8 cellular contexts compared by ENCODE assay signal in the genomic region with DNA sequence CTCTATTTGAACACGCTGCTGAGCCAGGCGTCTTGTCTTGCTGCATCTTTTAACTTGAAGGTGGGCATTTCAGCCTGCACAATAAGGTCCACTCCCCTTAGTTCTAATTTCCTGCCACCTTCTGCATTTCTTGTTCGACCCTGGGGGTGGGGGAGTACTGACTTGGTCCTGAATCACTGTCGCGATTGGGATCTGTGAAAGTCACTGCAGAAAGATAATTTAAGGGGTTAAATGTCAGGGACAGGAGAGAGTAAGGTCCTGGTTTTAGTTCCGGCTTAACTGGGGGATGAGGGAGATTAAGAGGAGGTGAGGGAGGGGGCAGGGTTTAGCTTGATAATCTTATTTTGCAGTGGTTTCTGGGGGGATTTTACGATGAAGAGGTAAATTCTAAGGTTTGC.
DNase-seq lines count a peak whose midpoint lies in the region; ATAC-seq and TF ChIP-seq lines count a peak whose summit lies in the region.

No MANE protein-coding gene starts in this region.

- no peaks in the 10 kb centered on the region for H3K27me3 ChIP-seq in A673 (replicated peaks; ENCODE audit: insufficient read depth, low read depth, low read length, poor library complexity)
- no peaks in the 10 kb centered on the region for H3K27me3 ChIP-seq in HUES64 (ENCODE audit: insufficient read depth, low read length)
- H3K27me3 ChIP-seq in naive thymus-derived CD4-positive, alpha-beta T cell (ENCODE audit: control insufficient read depth in 2 of 2, insufficient read depth in 2 of 2, low read length in 2 of 2): no peaks in the 10 kb centered on the region

- no TSS peak for BruUV-seq in A673 (replicated peaks; lab: Mats Ljungman, UMichigan)

- ATAC-seq in naive thymus-derived CD4-positive, alpha-beta T cell: no peak
- ATAC-seq in GM21786 (IDR thresholded peaks at IDR 0.05; ENCODE audit: unreplicated experiment) (no peak), HG02970 (IDR thresholded peaks at IDR 0.05; ENCODE audit: low FRiP score, unreplicated experiment) (no peak)

- peak overlapping the region; percentile 35 to 94 (median 76) for H3K27ac Mint-ChIP-seq in naive thymus-derived CD4-positive, alpha-beta T cell

- peaks cover 28 to 65% (median 61%) of the 10 kb centered on the region in 7 donors for H3K4me1 Mint-ChIP-seq in naive thymus-derived CD4-positive, alpha-beta T cell

- H3K4me1 ChIP-seq in A673 (ENCODE audit: insufficient read depth, low read length, poor library complexity, severe bottlenecking): peaks cover 34% of the 10 kb centered on the region
- peaks cover 48% of the 10 kb centered on the region for H3K4me1 ChIP-seq in HUES64 (ENCODE audit: insufficient read depth, low read length)
- peaks cover 8 to 34% of the 10 kb centered on the region in 2 donors for H3K4me1 ChIP-seq in naive thymus-derived CD4-positive, alpha-beta T cell (ENCODE audit: control insufficient read depth in 2 of 2, insufficient read depth in 2 of 2, low read length in 2 of 2)

- H3K9me3 ChIP-seq in A673 (ENCODE audit: low read depth, low read length, poor library complexity, severe bottlenecking) (no peaks in the 10 kb centered on the region), HUES64 (ENCODE audit: insufficient read depth, low read depth, low read length) (no peaks in the 10 kb centered on the region)
- no peaks in the 10 kb centered on the region for H3K9me3 ChIP-seq in naive thymus-derived CD4-positive, alpha-beta T cell (ENCODE audit: control insufficient read depth in 2 of 3, low read length in 3 of 3)

- H3K4me3 ChIP-seq in A673 (ENCODE audit: low read depth, low read length, poor library complexity, severe bottlenecking): peak overlapping the region; percentile 40
- H3K4me3 ChIP-seq in HUES64 (ENCODE audit: low read length): peak overlapping the region; percentile 68
- peak overlapping the region; percentile 74 for H3K4me3 ChIP-seq in coronary artery
- H3K4me3 ChIP-seq in naive thymus-derived CD4-positive, alpha-beta T cell (ENCODE audit: low read length): peak overlapping the region; percentile 47

- TF ChIP-seq CTCF in A673 (conservative IDR thresholded peaks at IDR 0.05; ENCODE audit: low read depth, low read length): no peak
- TF ChIP-seq CTCF in coronary artery (IDR thresholded peaks at IDR 0.05): no peak

- DNase-seq in A673 (ENCODE audit: low spot score) (no peak), coronary artery (ENCODE audit: low spot score) (no peak), NCI-H345 treated with DMSO at 0.1 percent for 48 hours (lab: John Stamatoyannopoulos, UW; ENCODE audit: unreplicated experiment) (no peak), kidney tubule cell (ENCODE audit: low spot score) (no peak)
- no peak for DNase-seq in naive thymus-derived CD4-positive, alpha-beta T cell

- H3K9ac ChIP-seq in HUES64 (ENCODE audit: low read depth, low read length): peak overlapping the region; percentile 81

- peaks cover 0 to 7% (median 0%) of the 10 kb centered on the region in 5 donors for H3K36me3 Mint-ChIP-seq in naive thymus-derived CD4-positive, alpha-beta T cell

- H3K9me3 Mint-ChIP-seq in naive thymus-derived CD4-positive, alpha-beta T cell: no peaks in the 10 kb centered on the region

- CTCF ChIA-PET in A673 (lab: Charles Lee): interaction anchor here (0.6 to 2.0 kb wide), 2 partner anchors 72 to 277 kb away, joined by 3 to 12 read pairs; no protein-coding TSS in a partner anchor
- CTCF ChIA-PET in naive thymus-derived CD4-positive, alpha-beta T cell (lab: Charles Lee): interaction anchor here (0.6 to 1.6 kb wide), 7 partner anchors 11 to 278 kb away, joined by 3 to 23 read pairs (median 3); no protein-coding TSS in a partner anchor

- H3K27me3 Mint-ChIP-seq in naive thymus-derived CD4-positive, alpha-beta T cell: no peaks in the 10 kb centered on the region

- WGBS in HUES64: 24% methylated on average over 7 of the region's 7 CpGs

- peak overlapping the region; percentile 70 to 92 (median 86) for H3K4me3 Mint-ChIP-seq in naive thymus-derived CD4-positive, alpha-beta T cell

- POLR2A ChIA-PET in A673 (lab: Charles Lee; ENCODE audit: low non-redundant PET): no interaction called here
- POLR2A ChIA-PET in naive thymus-derived CD4-positive, alpha-beta T cell (lab: Charles Lee): interaction anchor here (0.6 to 1.8 kb wide), 3 partner anchors 20 to 277 kb away, joined by 3 to 6 read pairs (median 4); no protein-coding TSS in a partner anchor

- no peak overlapping the region for H3K27ac ChIP-seq in A673 (ENCODE audit: low read depth, low read length, poor library complexity, severe bottlenecking)
- peak overlapping the region; percentile 46; the same call in 1 of the 2 replicates for H3K27ac ChIP-seq in HUES64 (ENCODE audit: low read depth, low read length)
- H3K27ac ChIP-seq in coronary artery: peak overlapping the region; percentile 75 to 88
- no peak overlapping the region for H3K27ac ChIP-seq in naive thymus-derived CD4-positive, alpha-beta T cell (ENCODE audit: low read depth, low read length)

- intact Hi-C loops in A673 (cut with micrococcal nuclease; ENCODE audit: unreplicated experiment): no loop called here
- intact Hi-C loops in naive thymus-derived CD4-positive, alpha-beta T cell (cut with micrococcal nuclease): loop anchor here in 1 of 2 donors (1.0 to 5.0 kb wide), 3 partner anchors 9 to 279 kb away; no protein-coding TSS in a partner anchor

- H3K36me3 ChIP-seq in A673 (ENCODE audit: insufficient read depth, low read length, poor library complexity, severe bottlenecking) (no peaks in the 10 kb centered on the region), HUES64 (ENCODE audit: insufficient read depth, low read length) (no peaks in the 10 kb centered on the region)
- H3K36me3 ChIP-seq in naive thymus-derived CD4-positive, alpha-beta T cell (ENCODE audit: control insufficient read depth in 2 of 3, insufficient read depth in 3 of 3, low read length in 3 of 3): no peaks in the 10 kb centered on the region

Comparison
In these comparisons a context has a peak if more than half of its experiments do, and no peak if none do; other contexts are left out.
1. H3K27ac ChIP-seq: peak in HUES64 (single experiment) and coronary artery (2 of 2); none in A673 (single experiment) and naive thymus-derived CD4-positive, alpha-beta T cell (single experiment).
2. Peak in every context shown above with its lines, with median percentiles within 50 percentile points of each other: H3K4me3 ChIP-seq.